Comparison of ENCODE assay signal across 8 cellular contexts in genomic region chr11:72781313-72782080, GRCh38. TPM values are rescaled to one million over a fixed set of nuclear protein-coding genes. Genes with fewer than 3 reads are reported as not detected.
DNase-seq lines count a peak whose midpoint lies in the region; ATAC-seq and TF ChIP-seq lines count a peak whose summit lies in the region.

No MANE protein-coding gene starts in this region.

- TF ChIP-seq EP300 in tibial nerve (IDR thresholded peaks at IDR 0.05): no peak

- no peaks in the 10 kb centered on the region for H3K9me3 ChIP-seq in neural progenitor cell (ENCODE audit: low read depth)
- H3K9me3 ChIP-seq in tibial nerve: no peaks in the 10 kb centered on the region

- H4K20me1 ChIP-seq in neural progenitor cell (ENCODE audit: low read depth): peaks cover 7% of the 10 kb centered on the region

- H3K4me1 Mint-ChIP-seq in neural progenitor cell: peaks cover 30% of the 10 kb centered on the region

- in situ Hi-C loops in GM13977 (cut with MboI; ENCODE audit: low pct_unique_long_range_greater_than_20kb, low sequenced_read_pairs, unreplicated experiment): no loop called here

- WGBS in tibial nerve, 2 donors: 2 to 5% methylated on average over 11 to 27 of the region's 89 CpGs

- H3F3A ChIP-seq in neural progenitor cell (ENCODE audit: low read depth): no peaks in the 10 kb centered on the region

- H3K27ac ChIP-seq in neural progenitor cell: no peak overlapping the region
- peak overlapping the region in 2 of 4 donors; percentile 77 to 79 for H3K27ac ChIP-seq in tibial nerve

- no peak overlapping the region for H3K27ac Mint-ChIP-seq in neural progenitor cell

- H3K9me3 Mint-ChIP-seq in neural progenitor cell: no peaks in the 10 kb centered on the region

- H3K4me2 ChIP-seq in neural progenitor cell: peak overlapping the region; percentile 97

- H3K36me3 Mint-ChIP-seq in neural progenitor cell: no peaks in the 10 kb centered on the region

- no peaks in the 10 kb centered on the region for H3K79me2 ChIP-seq in neural progenitor cell (ENCODE audit: low read depth)

- H3K4me3 ChIP-seq in epithelial cell of proximal tubule (ENCODE audit: low read depth, low read length): peak overlapping the region; percentile 59
- peak overlapping the region; percentile 78 for H3K4me3 ChIP-seq in neural progenitor cell
- peak overlapping the region; percentile 55 to 82 (median 66) for H3K4me3 ChIP-seq in tibial nerve

- TF ChIP-seq CTCF in GM13977 (IDR thresholded peaks at IDR 0.05; ENCODE audit: extremely low read depth, insufficient read depth, missing control alignments): no peak
- TF ChIP-seq CTCF in epithelial cell of proximal tubule (conservative IDR thresholded peaks at IDR 0.05; ENCODE audit: low read depth, low read length): no peak
- no peak for TF ChIP-seq CTCF in neural progenitor cell (IDR thresholded peaks at IDR 0.05)
- no peak for TF ChIP-seq CTCF in tibial nerve (IDR thresholded peaks at IDR 0.05)

- H3K27me3 ChIP-seq in neural progenitor cell (peaks cover 25% of the 10 kb centered on the region), tibial nerve (no peaks in the 10 kb centered on the region)

- peak overlapping the region; percentile 32 for H2AFZ ChIP-seq in neural progenitor cell (replicated peaks)

- peak; percentile 89 for DNase-seq in GM13977 (ENCODE audit: low spot score)
- DNase-seq in NCI-H1105 treated with DMSO at 0.1 percent for 48 hours (lab: John Stamatoyannopoulos, UW): peak; percentile 18
- DNase-seq in activated T-cell treated with anti-CD3 and anti-CD28 coated beads for 24 hours (ENCODE audit: low read depth): peak; percentile 36
- no peak for DNase-seq in epithelial cell of proximal tubule (ENCODE audit: low read depth)
- DNase-seq in neural progenitor cell (ENCODE audit: low spot score): peak; percentile 70
- no peak for DNase-seq in tibial nerve (ENCODE audit: low spot score in 2 of 2)
- DNase-seq in SIG-M5 (lab: John Stamatoyannopoulos, UW): no peak

- no peak for ATAC-seq in HG02970 (IDR thresholded peaks at IDR 0.05; ENCODE audit: low FRiP score, unreplicated experiment)

- H3K27me3 Mint-ChIP-seq in neural progenitor cell (ENCODE audit: insufficient read depth, low read depth): peaks cover 9% of the 10 kb centered on the region

- no peak overlapping the region for H3K9ac ChIP-seq in neural progenitor cell

- H3K4me1 ChIP-seq in neural progenitor cell (peaks cover 7% of the 10 kb centered on the region), tibial nerve (peaks cover 0 to 53% (median 30%) of the 10 kb centered on the region in 4 donors)

- H3K4me3 Mint-ChIP-seq in neural progenitor cell: peak overlapping the region; percentile 85

- no peak for TF ChIP-seq POLR2A in tibial nerve (IDR thresholded peaks at IDR 0.05)

- H3K36me3 ChIP-seq in neural progenitor cell: no peaks in the 10 kb centered on the region
- H3K36me3 ChIP-seq in tibial nerve: no peaks in the 10 kb centered on the region

RNA-seq across cellular contexts. Expression of gene STARD10, which starts 12.3 kb away (rescaled TPM):
- total RNA-seq in epithelial cell of proximal tubule (54.8 and 67.4 TPM in 2 replicates), neural progenitor cell (ENCODE audit: low replicate concordance) (13.0 and 17.7 TPM in 2 replicates), tibial nerve (10 to 100 TPM; 19.4 to 31.5 (median 23.7) TPM)

RNA-seq across cellular contexts. Expression of gene ARAP1, which starts 29.3 kb away (rescaled TPM):
- total RNA-seq in epithelial cell of proximal tubule (56.2 and 60.2 TPM in 2 replicates), neural progenitor cell (ENCODE audit: low replicate concordance) (17.6 and 46.1 TPM in 2 replicates), tibial nerve (100 to 1,000 TPM; 104 to 151 (median 149) TPM)

RNA-seq across cellular contexts. Expression of gene ATG16L2, which starts 32.7 kb away (rescaled TPM):
- total RNA-seq in epithelial cell of proximal tubule (7.3 and 40.1 TPM in 2 replicates), neural progenitor cell (ENCODE audit: low replicate concordance) (20.5 and 38.0 TPM in 2 replicates), tibial nerve (10 to 100 TPM; 26.9 to 60.0 (median 36.6) TPM)

Comparison
In these comparisons a context has a peak if more than half of its experiments do, and no peak if none do; other contexts are left out.
1. DNase-seq: peak in GM13977 (single experiment), NCI-H1105 treated with DMSO at 0.1 percent for 48 hours (single experiment), activated T-cell treated with anti-CD3 and anti-CD28 coated beads for 24 hours (single experiment) and neural progenitor cell (single experiment); none in epithelial cell of proximal tubule (single experiment), tibial nerve (0 of 2) and SIG-M5 (single experiment).
2. Peak in every context shown above with its lines, with median percentiles within 50 percentile points of each other: H3K4me3 ChIP-seq.